Comparison of ENCODE assay signal across 1 cellular context in the genomic region with DNA sequence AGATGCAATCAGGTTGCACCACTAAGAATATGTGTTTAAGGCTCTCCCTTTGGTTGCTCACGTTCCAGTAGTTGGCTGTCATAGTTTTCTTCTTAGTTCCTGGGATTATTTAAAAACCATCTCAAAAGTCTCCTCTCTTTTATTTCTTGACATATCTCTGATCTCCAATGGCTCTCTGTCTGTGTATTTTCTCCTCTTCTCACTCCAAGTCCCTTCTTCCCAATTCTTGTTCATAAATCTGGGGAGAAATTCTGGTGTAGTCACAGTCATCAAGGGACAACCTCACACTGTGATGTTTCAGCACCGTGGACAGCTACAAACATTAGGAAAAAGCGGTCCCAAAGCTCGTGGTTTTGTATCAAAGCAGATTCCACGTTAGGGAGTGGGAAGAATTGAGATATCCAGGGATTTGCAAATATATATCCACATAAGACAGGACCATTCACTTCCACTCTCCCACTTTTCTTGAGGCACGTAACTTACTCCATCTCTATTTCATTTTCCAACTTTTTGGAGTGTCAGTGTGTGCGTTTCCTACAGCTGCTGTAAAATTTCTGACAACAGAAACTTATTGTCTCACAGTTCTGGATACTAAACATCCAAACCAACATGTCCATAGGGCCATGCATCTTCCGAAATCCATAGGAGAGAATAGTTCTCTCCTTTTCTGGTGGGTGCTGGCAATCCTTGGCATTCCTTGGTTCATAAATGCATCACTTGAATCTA.
TF ChIP-seq lines count a peak whose summit lies in the region.

No MANE protein-coding gene starts in this region.

TF ChIP-seq in HepG2, 621 proteins besides CTCF, POLR2A, EP300 and RAD21 (continued from another document and continues in another):
- TF ChIP-seq REST (IDR thresholded peaks at IDR 0.05; ENCODE audit: borderline replicate concordance in 1 of 2, low read depth in 1 of 2, low read length in 2 of 2) (peak; percentile 68 to 96), SOX13 (IDR thresholded peaks at IDR 0.05) (no peak), SOX13 (CRISPR knock-in tag; conservative IDR thresholded peaks at IDR 0.05 in 1 of 2, IDR thresholded peaks at IDR 0.05 in 1 of 2) (peak in 1 of 2 experiments; percentile 15; a peak in 1 of 4 replicates), ZNF567 (CRISPR knock-in tag; IDR thresholded peaks at IDR 0.05; ENCODE audit: borderline replicate concordance) (no peak), CREM (IDR thresholded peaks at IDR 0.05) (no peak), CREM (CRISPR knock-in tag; IDR thresholded peaks at IDR 0.05) (no peak), MIER2 (CRISPR knock-in tag; IDR thresholded peaks at IDR 0.05) (peak; percentile 96), SALL2 (CRISPR knock-in tag; IDR thresholded peaks at IDR 0.05) (no peak), ATF2 (CRISPR knock-in tag; IDR thresholded peaks at IDR 0.05) (0 out of 2 replicates have a peak, but pooled peaks have one; percentile 25), IRF2 (CRISPR knock-in tag; IDR thresholded peaks at IDR 0.05) (no peak), ZBTB44 (CRISPR knock-in tag; IDR thresholded peaks at IDR 0.05) (0 out of 2 replicates have a peak, but pooled peaks have one; percentile 46), ZBTB21 (CRISPR knock-in tag; IDR thresholded peaks at IDR 0.05) (peak; percentile 27; the same call in 1 of the 2 replicates), ZSCAN9 (CRISPR knock-in tag; IDR thresholded peaks at IDR 0.05; ENCODE audit: borderline replicate concordance) (0 out of 2 replicates have a peak, but pooled peaks have one; percentile 44), MTA3 (CRISPR knock-in tag; IDR thresholded peaks at IDR 0.05) (no peak), HDAC2 (CRISPR knock-in tag; IDR thresholded peaks at IDR 0.05) (no peak), ZFX (CRISPR knock-in tag; IDR thresholded peaks at IDR 0.05; ENCODE audit: low read depth) (no peak), SIX4 (CRISPR knock-in tag; IDR thresholded peaks at IDR 0.05) (0 out of 2 replicates have a peak, but pooled peaks have one; percentile 14), ZNF792 (CRISPR knock-in tag; IDR thresholded peaks at IDR 0.05) (0 out of 2 replicates have a peak, but pooled peaks have one; percentile 38), ZNF331 (CRISPR knock-in tag; IDR thresholded peaks at IDR 0.05) (peak; percentile 53; the same call in 1 of the 2 replicates), SSRP1 (CRISPR knock-in tag; IDR thresholded peaks at IDR 0.05) (no peak), SOX5 (CRISPR knock-in tag; IDR thresholded peaks at IDR 0.05; ENCODE audit: borderline replicate concordance) (no peak), GLI4 (CRISPR knock-in tag; IDR thresholded peaks at IDR 0.05; ENCODE audit: borderline replicate concordance) (no peak), TFE3 (CRISPR knock-in tag; IDR thresholded peaks at IDR 0.05) (0 out of 2 replicates have a peak, but pooled peaks have one; percentile 37), HCFC1 (IDR thresholded peaks at IDR 0.05; ENCODE audit: low read depth, low read length) (no peak), EHMT2 (IDR thresholded peaks at IDR 0.05; ENCODE audit: borderline replicate concordance, low read depth, low read length) (peak; percentile 92), ZNF430 (CRISPR knock-in tag; IDR thresholded peaks at IDR 0.05) (0 out of 2 replicates have a peak, but pooled peaks have one; percentile 28), ZNF383 (CRISPR knock-in tag; IDR thresholded peaks at IDR 0.05; ENCODE audit: borderline replicate concordance) (no peak)
- TF ChIP-seq, protein P1, sequence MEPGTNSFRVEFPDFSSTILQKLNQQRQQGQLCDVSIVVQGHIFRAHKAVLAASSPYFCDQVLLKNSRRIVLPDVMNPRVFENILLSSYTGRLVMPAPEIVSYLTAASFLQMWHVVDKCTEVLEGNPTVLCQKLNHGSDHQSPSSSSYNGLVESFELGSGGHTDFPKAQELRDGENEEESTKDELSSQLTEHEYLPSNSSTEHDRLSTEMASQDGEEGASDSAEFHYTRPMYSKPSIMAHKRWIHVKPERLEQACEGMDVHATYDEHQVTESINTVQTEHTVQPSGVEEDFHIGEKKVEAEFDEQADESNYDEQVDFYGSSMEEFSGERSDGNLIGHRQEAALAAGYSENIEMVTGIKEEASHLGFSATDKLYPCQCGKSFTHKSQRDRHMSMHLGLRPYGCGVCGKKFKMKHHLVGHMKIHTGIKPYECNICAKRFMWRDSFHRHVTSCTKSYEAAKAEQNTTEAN (CRISPR knock-in tag; conservative IDR thresholded peaks at IDR 0.05): no peak
- TF ChIP-seq, protein P2, sequence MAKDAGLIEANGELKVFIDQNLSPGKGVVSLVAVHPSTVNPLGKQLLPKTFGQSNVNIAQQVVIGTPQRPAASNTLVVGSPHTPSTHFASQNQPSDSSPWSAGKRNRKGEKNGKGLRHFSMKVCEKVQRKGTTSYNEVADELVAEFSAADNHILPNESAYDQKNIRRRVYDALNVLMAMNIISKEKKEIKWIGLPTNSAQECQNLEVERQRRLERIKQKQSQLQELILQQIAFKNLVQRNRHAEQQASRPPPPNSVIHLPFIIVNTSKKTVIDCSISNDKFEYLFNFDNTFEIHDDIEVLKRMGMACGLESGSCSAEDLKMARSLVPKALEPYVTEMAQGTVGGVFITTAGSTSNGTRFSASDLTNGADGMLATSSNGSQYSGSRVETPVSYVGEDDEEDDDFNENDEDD (CRISPR knock-in tag; IDR thresholded peaks at IDR 0.05; ENCODE audit: borderline replicate concordance): no peak
- TF ChIP-seq, protein P3, sequence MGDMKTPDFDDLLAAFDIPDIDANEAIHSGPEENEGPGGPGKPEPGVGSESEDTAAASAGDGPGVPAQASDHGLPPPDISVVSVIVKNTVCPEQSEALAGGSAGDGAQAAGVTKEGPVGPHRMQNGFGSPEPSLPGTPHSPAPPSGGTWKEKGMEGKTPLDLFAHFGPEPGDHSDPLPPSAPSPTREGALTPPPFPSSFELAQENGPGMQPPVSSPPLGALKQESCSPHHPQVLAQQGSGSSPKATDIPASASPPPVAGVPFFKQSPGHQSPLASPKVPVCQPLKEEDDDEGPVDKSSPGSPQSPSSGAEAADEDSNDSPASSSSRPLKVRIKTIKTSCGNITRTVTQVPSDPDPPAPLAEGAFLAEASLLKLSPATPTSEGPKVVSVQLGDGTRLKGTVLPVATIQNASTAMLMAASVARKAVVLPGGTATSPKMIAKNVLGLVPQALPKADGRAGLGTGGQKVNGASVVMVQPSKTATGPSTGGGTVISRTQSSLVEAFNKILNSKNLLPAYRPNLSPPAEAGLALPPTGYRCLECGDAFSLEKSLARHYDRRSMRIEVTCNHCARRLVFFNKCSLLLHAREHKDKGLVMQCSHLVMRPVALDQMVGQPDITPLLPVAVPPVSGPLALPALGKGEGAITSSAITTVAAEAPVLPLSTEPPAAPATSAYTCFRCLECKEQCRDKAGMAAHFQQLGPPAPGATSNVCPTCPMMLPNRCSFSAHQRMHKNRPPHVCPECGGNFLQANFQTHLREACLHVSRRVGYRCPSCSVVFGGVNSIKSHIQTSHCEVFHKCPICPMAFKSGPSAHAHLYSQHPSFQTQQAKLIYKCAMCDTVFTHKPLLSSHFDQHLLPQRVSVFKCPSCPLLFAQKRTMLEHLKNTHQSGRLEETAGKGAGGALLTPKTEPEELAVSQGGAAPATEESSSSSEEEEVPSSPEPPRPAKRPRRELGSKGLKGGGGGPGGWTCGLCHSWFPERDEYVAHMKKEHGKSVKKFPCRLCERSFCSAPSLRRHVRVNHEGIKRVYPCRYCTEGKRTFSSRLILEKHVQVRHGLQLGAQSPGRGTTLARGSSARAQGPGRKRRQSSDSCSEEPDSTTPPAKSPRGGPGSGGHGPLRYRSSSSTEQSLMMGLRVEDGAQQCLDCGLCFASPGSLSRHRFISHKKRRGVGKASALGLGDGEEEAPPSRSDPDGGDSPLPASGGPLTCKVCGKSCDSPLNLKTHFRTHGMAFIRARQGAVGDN (CRISPR knock-in tag; IDR thresholded peaks at IDR 0.05): no peak
- TF ChIP-seq, protein P4, sequence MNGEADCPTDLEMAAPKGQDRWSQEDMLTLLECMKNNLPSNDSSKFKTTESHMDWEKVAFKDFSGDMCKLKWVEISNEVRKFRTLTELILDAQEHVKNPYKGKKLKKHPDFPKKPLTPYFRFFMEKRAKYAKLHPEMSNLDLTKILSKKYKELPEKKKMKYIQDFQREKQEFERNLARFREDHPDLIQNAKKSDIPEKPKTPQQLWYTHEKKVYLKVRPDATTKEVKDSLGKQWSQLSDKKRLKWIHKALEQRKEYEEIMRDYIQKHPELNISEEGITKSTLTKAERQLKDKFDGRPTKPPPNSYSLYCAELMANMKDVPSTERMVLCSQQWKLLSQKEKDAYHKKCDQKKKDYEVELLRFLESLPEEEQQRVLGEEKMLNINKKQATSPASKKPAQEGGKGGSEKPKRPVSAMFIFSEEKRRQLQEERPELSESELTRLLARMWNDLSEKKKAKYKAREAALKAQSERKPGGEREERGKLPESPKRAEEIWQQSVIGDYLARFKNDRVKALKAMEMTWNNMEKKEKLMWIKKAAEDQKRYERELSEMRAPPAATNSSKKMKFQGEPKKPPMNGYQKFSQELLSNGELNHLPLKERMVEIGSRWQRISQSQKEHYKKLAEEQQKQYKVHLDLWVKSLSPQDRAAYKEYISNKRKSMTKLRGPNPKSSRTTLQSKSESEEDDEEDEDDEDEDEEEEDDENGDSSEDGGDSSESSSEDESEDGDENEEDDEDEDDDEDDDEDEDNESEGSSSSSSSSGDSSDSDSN (CRISPR knock-in tag; IDR thresholded peaks at IDR 0.05): no peak
- TF ChIP-seq, protein P5, sequence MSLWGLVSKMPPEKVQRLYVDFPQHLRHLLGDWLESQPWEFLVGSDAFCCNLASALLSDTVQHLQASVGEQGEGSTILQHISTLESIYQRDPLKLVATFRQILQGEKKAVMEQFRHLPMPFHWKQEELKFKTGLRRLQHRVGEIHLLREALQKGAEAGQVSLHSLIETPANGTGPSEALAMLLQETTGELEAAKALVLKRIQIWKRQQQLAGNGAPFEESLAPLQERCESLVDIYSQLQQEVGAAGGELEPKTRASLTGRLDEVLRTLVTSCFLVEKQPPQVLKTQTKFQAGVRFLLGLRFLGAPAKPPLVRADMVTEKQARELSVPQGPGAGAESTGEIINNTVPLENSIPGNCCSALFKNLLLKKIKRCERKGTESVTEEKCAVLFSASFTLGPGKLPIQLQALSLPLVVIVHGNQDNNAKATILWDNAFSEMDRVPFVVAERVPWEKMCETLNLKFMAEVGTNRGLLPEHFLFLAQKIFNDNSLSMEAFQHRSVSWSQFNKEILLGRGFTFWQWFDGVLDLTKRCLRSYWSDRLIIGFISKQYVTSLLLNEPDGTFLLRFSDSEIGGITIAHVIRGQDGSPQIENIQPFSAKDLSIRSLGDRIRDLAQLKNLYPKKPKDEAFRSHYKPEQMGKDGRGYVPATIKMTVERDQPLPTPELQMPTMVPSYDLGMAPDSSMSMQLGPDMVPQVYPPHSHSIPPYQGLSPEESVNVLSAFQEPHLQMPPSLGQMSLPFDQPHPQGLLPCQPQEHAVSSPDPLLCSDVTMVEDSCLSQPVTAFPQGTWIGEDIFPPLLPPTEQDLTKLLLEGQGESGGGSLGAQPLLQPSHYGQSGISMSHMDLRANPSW (CRISPR knock-in tag; IDR thresholded peaks at IDR 0.05; ENCODE audit: borderline replicate concordance): no peak
